In genomic region chr16:391885-392335, GRCh38 we compare ENCODE assay signal across 8 cellular contexts. TPM values are rescaled to one million over a fixed set of nuclear protein-coding genes. Genes with fewer than 3 reads are reported as not detected.
A peak's percentile ranks its signal among the peaks of the same experiment; 100 is the strongest.
DNase-seq lines count a peak whose midpoint lies in the region; ATAC-seq, FAIRE-seq and TF ChIP-seq lines count a peak whose summit lies in the region.

No MANE protein-coding gene starts in this region.

- H3K9me3 ChIP-seq in A549 (0 out of 3 replicates have a peak, but pooled peaks cover 2% of the 10 kb centered on the region), endothelial cell of umbilical vein (replicated peaks; ENCODE audit: control insufficient read depth, insufficient read depth, low read length) (no peaks in the 10 kb centered on the region), neural progenitor cell (ENCODE audit: low read depth) (no peaks in the 10 kb centered on the region), testis (no peaks in the 10 kb centered on the region)

- TF ChIP-seq POLR2A in A549 (IDR thresholded peaks at IDR 0.05; ENCODE audit: low read length) (no peak), endothelial cell of umbilical vein (IDR thresholded peaks at IDR 0.05; ENCODE audit: low read depth, low read length) (no peak), testis (IDR thresholded peaks at IDR 0.05) (no peak)

- DNase-seq in A549 (ENCODE audit: low read depth in 1 of 2, low spot score in 1 of 2) (peak; percentile 76 to 83), NOMO-1 (lab: John Stamatoyannopoulos, UW; ENCODE audit: unreplicated experiment in 2 of 2) (peak; percentile 43 to 45), endothelial cell of umbilical vein (ENCODE audit: low read depth, low spot score) (peak; percentile 65), neural progenitor cell (ENCODE audit: low spot score) (peak; percentile 75), testis (peak; percentile 74), NCI-H1105 (lab: John Stamatoyannopoulos, UW) (no peak)
- peak; percentile 74 to 85 (median 81) for DNase-seq in activated CD8-positive, alpha-beta memory T cell treated with anti-CD3 and anti-CD28 coated beads for 48 hours (ENCODE audit: low read depth in 2 of 3, low spot score in 2 of 3)

- H3K9me1 ChIP-seq in endothelial cell of umbilical vein (replicated peaks; ENCODE audit: control insufficient read depth, extremely low read depth, insufficient read depth, low read length), result no peaks in the 10 kb centered on the region

- H3K4me1 Mint-ChIP-seq in neural progenitor cell, result peaks cover 32% of the 10 kb centered on the region

- H3K27ac Mint-ChIP-seq in neural progenitor cell, result no peak overlapping the region

- H3K27ac ChIP-seq in A549 (no peak overlapping the region), endothelial cell of umbilical vein (ENCODE audit: insufficient read depth, low read depth, low read length) (no peak overlapping the region), neural progenitor cell (no peak overlapping the region), testis (no peak overlapping the region)

- intact Hi-C loops in endothelial cell of umbilical vein (cut with micrococcal nuclease), result loop anchor here (1.0 to 5.0 kb wide), 3 partner anchors 103 to 268 kb away; no protein-coding TSS in a partner anchor
- intact Hi-C loops in testis (cut with DNase I; ENCODE audit: low total_unique reads), result no loop called here

- dilution Hi-C loops in endothelial cell of umbilical vein (cut with MboI; ENCODE audit: extremely low pct_ligation_motif_present, low sequenced_read_pairs), result no loop called here

- peaks cover 25% of the 10 kb centered on the region for H3F3A ChIP-seq in neural progenitor cell (ENCODE audit: low read depth)

- H3K4me3 ChIP-seq in A549, result no peak overlapping the region
- H3K4me3 ChIP-seq in endothelial cell of umbilical vein (replicated peaks in 1 of 3; ENCODE audit: insufficient read depth in 1 of 3, low read depth in 1 of 3, low read length in 3 of 3), result no peak overlapping the region
- H3K4me3 ChIP-seq in neural progenitor cell, result no peak overlapping the region
- H3K4me3 ChIP-seq in testis, result no peak overlapping the region

- no peak overlapping the region for H2AFZ ChIP-seq in endothelial cell of umbilical vein (ENCODE audit: low read depth, low read length)
- H2AFZ ChIP-seq in neural progenitor cell (replicated peaks), result no peak overlapping the region

- BruUV-seq in endothelial cell of umbilical vein (replicated peaks; lab: Mats Ljungman, UMichigan), result no TSS peak

- peaks cover 8% of the 10 kb centered on the region; the same call in 1 of the 3 replicates for H3K4me1 ChIP-seq in A549
- peaks cover 3% of the 10 kb centered on the region for H3K4me1 ChIP-seq in endothelial cell of umbilical vein (ENCODE audit: control insufficient read depth, extremely low read depth, insufficient read depth, low read length)
- peaks cover 11% of the 10 kb centered on the region for H3K4me1 ChIP-seq in neural progenitor cell
- H3K4me1 ChIP-seq in testis, result peaks cover 31% of the 10 kb centered on the region

- H3K79me2 ChIP-seq in endothelial cell of umbilical vein (ENCODE audit: control insufficient read depth, insufficient read depth, low read length) (no peaks in the 10 kb centered on the region), neural progenitor cell (ENCODE audit: low read depth) (no peaks in the 10 kb centered on the region)

- H4K20me1 ChIP-seq in endothelial cell of umbilical vein (replicated peaks; ENCODE audit: control insufficient read depth, extremely low read depth, insufficient read depth, low read length) (no peaks in the 10 kb centered on the region), neural progenitor cell (ENCODE audit: low read depth) (no peaks in the 10 kb centered on the region)

- peaks cover 2% of the 10 kb centered on the region for H3K36me3 Mint-ChIP-seq in neural progenitor cell

- TF ChIP-seq EP300 in A549 (IDR thresholded peaks at IDR 0.05), result no peak

- TF ChIP-seq RAD21 in A549 (conservative IDR thresholded peaks at IDR 0.05 in 1 of 2, IDR thresholded peaks at IDR 0.05 in 1 of 2), result peak; percentile 69 to 90

- H3K27me3 ChIP-seq in endothelial cell of umbilical vein (ENCODE audit: control insufficient read depth in 2 of 2, insufficient read depth in 2 of 2, low read length in 2 of 2), result no peaks in the 10 kb centered on the region
- peaks cover 2% of the 10 kb centered on the region for H3K27me3 ChIP-seq in neural progenitor cell
- H3K27me3 ChIP-seq in testis, result no peaks in the 10 kb centered on the region

- H3K27me3 Mint-ChIP-seq in neural progenitor cell (ENCODE audit: insufficient read depth, low read depth), result peaks cover 17% of the 10 kb centered on the region

- ATAC-seq in A549, result peak; percentile 70 to 82
- peak; percentile 41 for ATAC-seq in GM18907 (IDR thresholded peaks at IDR 0.05; ENCODE audit: unreplicated experiment)

- WGBS in A549 (ENCODE audit: missing lambda C conversion rate), result 71% methylated on average over 7 of the region's 7 CpGs
- 82 to 86% methylated on average over 4 to 7 of the region's 7 CpGs for WGBS in testis, 2 donors

- POLR2A ChIA-PET in A549 (lab: Yijun Ruan, JAX), result no interaction called here
- POLR2A ChIA-PET in endothelial cell of umbilical vein (lab: Charles Lee), result no interaction called here

- peaks cover 3% of the 10 kb centered on the region for H3K9me3 Mint-ChIP-seq in neural progenitor cell

- H3K9ac ChIP-seq in endothelial cell of umbilical vein (replicated peaks; ENCODE audit: extremely low read depth, insufficient read depth, low read length) (no peak overlapping the region), neural progenitor cell (no peak overlapping the region)

- no peaks in the 10 kb centered on the region for H3K36me3 ChIP-seq in endothelial cell of umbilical vein (ENCODE audit: control insufficient read depth in 2 of 2, extremely low read depth in 1 of 2, insufficient read depth in 2 of 2, low read length in 2 of 2)
- no peaks in the 10 kb centered on the region for H3K36me3 ChIP-seq in neural progenitor cell
- H3K36me3 ChIP-seq in testis (ENCODE audit: low read depth, missing control alignments), result no peaks in the 10 kb centered on the region

- peak overlapping the region; percentile 36 for H3K4me3 Mint-ChIP-seq in neural progenitor cell

- FAIRE-seq in A549 (lab: Jason Lieb, UNC), result no peak
- peak; percentile 87 for FAIRE-seq in endothelial cell of umbilical vein (lab: Jason Lieb, UNC)

- CTCF ChIA-PET in A549 (lab: Yijun Ruan, JAX) (interaction anchor here (0.6 to 3.8 kb wide), 11 partner anchors 9 to 269 kb away, joined by 3 to 14 read pairs (median 3); partner anchors contain the start of genes DECR2, PGAP6 and RAB11FIP3), endothelial cell of umbilical vein (lab: Charles Lee) (interaction anchor here (0.7 to 2.0 kb wide), 10 partner anchors 8 to 295 kb away, joined by 3 to 26 read pairs (median 4); partner anchors contain the start of gene DECR2)

- no peak overlapping the region for H3K4me2 ChIP-seq in A549
- H3K4me2 ChIP-seq in endothelial cell of umbilical vein (ENCODE audit: insufficient read depth, low read length), result no peak overlapping the region
- H3K4me2 ChIP-seq in neural progenitor cell, result no peak overlapping the region

- peak; percentile 54 for TF ChIP-seq CTCF in A549 (IDR thresholded peaks at IDR 0.05)
- TF ChIP-seq CTCF in endothelial cell of umbilical vein (IDR thresholded peaks at IDR 0.05; ENCODE audit: extremely low read depth in 1 of 2, insufficient read depth in 1 of 2, low read depth in 1 of 2, low read length in 2 of 2), result peak; percentile 88 to 93
- peak; percentile 84 for TF ChIP-seq CTCF in neural progenitor cell (IDR thresholded peaks at IDR 0.05)
- TF ChIP-seq CTCF in testis (IDR thresholded peaks at IDR 0.05), result peak; percentile 33 to 67 (median 61)

RNA-seq across cellular contexts. Expression of gene NME4, which starts 5.1 kb away (rescaled TPM):
- polyA plus RNA-seq in A549 (2011; rRNA removed) (229 and 239 TPM in 2 replicates), A549 (2017; fragmentation: RNase III; extraction: RNeasy Plus Mini Kit Qiagen cat#74134 plus additional on column Dnase treatment) (301 to 349 TPM (median 339 TPM) in 3 replicates), endothelial cell of umbilical vein (264 and 412 TPM in 2 replicates), testis (ENCODE audit: insufficient read depth, low read depth, low replicate concordance) (79.2 TPM)
- 926 and 1,068 TPM in 2 replicates for polyA plus RNA-seq in A549 (2012; cell fraction: cytosol; rRNA removed)
- polyA plus RNA-seq in A549 (2012; cell fraction: nucleus; rRNA removed), result 529 and 596 TPM in 2 replicates
- polyA minus RNA-seq in A549 (2011; rRNA and poly(A)+ RNA removed), result 134 and 168 TPM in 2 replicates
- total RNA-seq in endothelial cell of umbilical vein (166 and 170 TPM in 2 replicates), neural progenitor cell (ENCODE audit: low replicate concordance) (93.3 and 236 TPM in 2 replicates), testis (100 to 1,000 TPM in 1 of 2 donors, 10 to 100 TPM in 1; 87.5 to 107 TPM)
- polyA plus RNA-seq in endothelial cell of umbilical vein (2011; cell fraction: cytosol; rRNA removed), result 190 and 214 TPM in 2 replicates
- 111 and 145 TPM in 2 replicates for polyA plus RNA-seq in endothelial cell of umbilical vein (2011; cell fraction: nucleus; rRNA removed)
- 180 and 258 TPM in 2 replicates for polyA plus RNA-seq in endothelial cell of umbilical vein (2012)
- 70.2 and 79.0 TPM in 2 replicates for polyA minus RNA-seq in endothelial cell of umbilical vein
- 15.6 TPM for polyA minus RNA-seq in endothelial cell of umbilical vein (2011; cell fraction: cytosol; rRNA and poly(A)+ RNA removed)
- polyA minus RNA-seq in endothelial cell of umbilical vein (2011; cell fraction: nucleus; rRNA and poly(A)+ RNA removed), result 21.5 and 33.0 TPM in 2 replicates

RNA-seq across cellular contexts. Expression of gene DECR2, which starts 9.8 kb away (rescaled TPM):
- polyA plus RNA-seq in A549 (2011; rRNA removed) (15.5 and 17.9 TPM in 2 replicates), A549 (2017; fragmentation: RNase III; extraction: RNeasy Plus Mini Kit Qiagen cat#74134 plus additional on column Dnase treatment) (31.0 to 38.0 TPM (median 34.2 TPM) in 3 replicates), endothelial cell of umbilical vein (46.5 and 61.7 TPM in 2 replicates), testis (ENCODE audit: insufficient read depth, low read depth, low replicate concordance) (33.2 TPM)
- 40.9 and 56.0 TPM in 2 replicates for polyA plus RNA-seq in A549 (2012; cell fraction: cytosol; rRNA removed)
- polyA plus RNA-seq in A549 (2012; cell fraction: nucleus; rRNA removed), result 154 and 183 TPM in 2 replicates
- polyA minus RNA-seq in A549 (2011; rRNA and poly(A)+ RNA removed), result 12.0 and 14.1 TPM in 2 replicates
- total RNA-seq in endothelial cell of umbilical vein (23.1 and 28.3 TPM in 2 replicates), neural progenitor cell (ENCODE audit: low replicate concordance) (7.1 and 24.3 TPM in 2 replicates), testis (10 to 100 TPM; 52.2 to 56.1 TPM)
- 19.8 and 30.3 TPM in 2 replicates for polyA plus RNA-seq in endothelial cell of umbilical vein (2011; cell fraction: cytosol; rRNA removed)
- polyA plus RNA-seq in endothelial cell of umbilical vein (2011; cell fraction: nucleus; rRNA removed), result 82.4 and 87.1 TPM in 2 replicates
- polyA plus RNA-seq in endothelial cell of umbilical vein (2012), result 16.7 and 26.2 TPM in 2 replicates
- polyA minus RNA-seq in endothelial cell of umbilical vein, result 13.3 and 20.1 TPM in 2 replicates
- polyA minus RNA-seq in endothelial cell of umbilical vein (2011; cell fraction: cytosol; rRNA and poly(A)+ RNA removed), result 17.4 TPM
- 12.1 and 15.1 TPM in 2 replicates for polyA minus RNA-seq in endothelial cell of umbilical vein (2011; cell fraction: nucleus; rRNA and poly(A)+ RNA removed)

RNA-seq across cellular contexts. Expression of gene PGAP6, which starts 10.1 kb away (rescaled TPM):
- polyA plus RNA-seq in A549 (2011; rRNA removed), result 25.9 and 36.0 TPM in 2 replicates
- polyA plus RNA-seq in A549 (2012; cell fraction: cytosol; rRNA removed), result 62.1 and 83.7 TPM in 2 replicates
- 177 and 238 TPM in 2 replicates for polyA plus RNA-seq in A549 (2012; cell fraction: nucleus; rRNA removed)
- 32.3 to 38.1 TPM (median 36.2 TPM) in 3 replicates for polyA plus RNA-seq in A549 (2017; fragmentation: RNase III; extraction: RNeasy Plus Mini Kit Qiagen cat#74134 plus additional on column Dnase treatment)
- 50.0 and 58.6 TPM in 2 replicates for polyA minus RNA-seq in A549 (2011; rRNA and poly(A)+ RNA removed)
- total RNA-seq in endothelial cell of umbilical vein, result 88.1 and 89.8 TPM in 2 replicates
- 365 and 484 TPM in 2 replicates for polyA plus RNA-seq in endothelial cell of umbilical vein
- polyA plus RNA-seq in endothelial cell of umbilical vein (2011; cell fraction: cytosol; rRNA removed), result 169 and 201 TPM in 2 replicates
- 127 and 155 TPM in 2 replicates for polyA plus RNA-seq in endothelial cell of umbilical vein (2011; cell fraction: nucleus; rRNA removed)
- polyA plus RNA-seq in endothelial cell of umbilical vein (2012), result 90.7 and 148 TPM in 2 replicates
- 166 and 233 TPM in 2 replicates for polyA minus RNA-seq in endothelial cell of umbilical vein
- polyA minus RNA-seq in endothelial cell of umbilical vein (2011; cell fraction: cytosol; rRNA and poly(A)+ RNA removed), result 27.0 TPM
- polyA minus RNA-seq in endothelial cell of umbilical vein (2011; cell fraction: nucleus; rRNA and poly(A)+ RNA removed), result 51.9 and 54.7 TPM in 2 replicates
- total RNA-seq in neural progenitor cell (ENCODE audit: low replicate concordance), result 16.7 and 49.5 TPM in 2 replicates
- 100 to 1,000 TPM; 261 to 265 TPM for total RNA-seq in testis
- 121 TPM for polyA plus RNA-seq in testis (ENCODE audit: insufficient read depth, low read depth, low replicate concordance)

RNA-seq across cellular contexts. Expression of gene MRPL28, which starts 21.6 kb away (rescaled TPM):
- polyA plus RNA-seq in A549 (2011; rRNA removed), result 115 and 130 TPM in 2 replicates
- polyA plus RNA-seq in A549 (2012; cell fraction: cytosol; rRNA removed), result 235 and 249 TPM in 2 replicates
- 164 and 216 TPM in 2 replicates for polyA plus RNA-seq in A549 (2012; cell fraction: nucleus; rRNA removed)
- polyA plus RNA-seq in A549 (2017; fragmentation: RNase III; extraction: RNeasy Plus Mini Kit Qiagen cat#74134 plus additional on column Dnase treatment), result 139 to 144 TPM (median 139 TPM) in 3 replicates
- 56.3 and 61.4 TPM in 2 replicates for polyA minus RNA-seq in A549 (2011; rRNA and poly(A)+ RNA removed)
- total RNA-seq in endothelial cell of umbilical vein, result 86.3 and 104 TPM in 2 replicates
- 180 and 198 TPM in 2 replicates for polyA plus RNA-seq in endothelial cell of umbilical vein
- polyA plus RNA-seq in endothelial cell of umbilical vein (2011; cell fraction: cytosol; rRNA removed), result 158 and 211 TPM in 2 replicates
- 82.8 and 92.3 TPM in 2 replicates for polyA plus RNA-seq in endothelial cell of umbilical vein (2011; cell fraction: nucleus; rRNA removed)
- polyA plus RNA-seq in endothelial cell of umbilical vein (2012), result 88.7 and 102 TPM in 2 replicates
- polyA minus RNA-seq in endothelial cell of umbilical vein, result 57.6 and 61.2 TPM in 2 replicates
- 48.4 TPM for polyA minus RNA-seq in endothelial cell of umbilical vein (2011; cell fraction: cytosol; rRNA and poly(A)+ RNA removed)
- polyA minus RNA-seq in endothelial cell of umbilical vein (2011; cell fraction: nucleus; rRNA and poly(A)+ RNA removed), result 10.6 and 16.3 TPM in 2 replicates
- 82.2 and 138 TPM in 2 replicates for total RNA-seq in neural progenitor cell (ENCODE audit: low replicate concordance)
- 100 to 1,000 TPM; 108 to 119 TPM for total RNA-seq in testis
- polyA plus RNA-seq in testis (ENCODE audit: insufficient read depth, low read depth, low replicate concordance), result 161 TPM

RNA-seq across cellular contexts. Expression of gene RAB11FIP3, which starts 33.5 kb away (rescaled TPM):
- polyA plus RNA-seq in A549 (2011; rRNA removed), result 6.7 and 9.7 TPM in 2 replicates
- polyA plus RNA-seq in A549 (2012; cell fraction: cytosol; rRNA removed), result 17.3 and 21.6 TPM in 2 replicates
- 51.0 and 56.1 TPM in 2 replicates for polyA plus RNA-seq in A549 (2012; cell fraction: nucleus; rRNA removed)
- 18.0 to 19.1 TPM (median 18.4 TPM) in 3 replicates for polyA plus RNA-seq in A549 (2017; fragmentation: RNase III; extraction: RNeasy Plus Mini Kit Qiagen cat#74134 plus additional on column Dnase treatment)
- 6.0 and 7.3 TPM in 2 replicates for polyA minus RNA-seq in A549 (2011; rRNA and poly(A)+ RNA removed)
- 64.9 and 75.9 TPM in 2 replicates for total RNA-seq in endothelial cell of umbilical vein
- 19.3 and 20.5 TPM in 2 replicates for polyA plus RNA-seq in endothelial cell of umbilical vein
- polyA plus RNA-seq in endothelial cell of umbilical vein (2011; cell fraction: cytosol; rRNA removed), result 21.7 and 25.3 TPM in 2 replicates
- 61.5 and 72.6 TPM in 2 replicates for polyA plus RNA-seq in endothelial cell of umbilical vein (2011; cell fraction: nucleus; rRNA removed)
- 36.9 and 44.4 TPM in 2 replicates for polyA plus RNA-seq in endothelial cell of umbilical vein (2012)
- 28.4 and 37.7 TPM in 2 replicates for polyA minus RNA-seq in endothelial cell of umbilical vein
- 6.7 TPM for polyA minus RNA-seq in endothelial cell of umbilical vein (2011; cell fraction: cytosol; rRNA and poly(A)+ RNA removed)
- polyA minus RNA-seq in endothelial cell of umbilical vein (2011; cell fraction: nucleus; rRNA and poly(A)+ RNA removed), result 30.2 and 32.3 TPM in 2 replicates
- 15.5 and 45.2 TPM in 2 replicates for total RNA-seq in neural progenitor cell (ENCODE audit: low replicate concordance)
- 100 to 1,000 TPM; 166 to 186 TPM for total RNA-seq in testis
- 61.7 TPM for polyA plus RNA-seq in testis (ENCODE audit: insufficient read depth, low read depth, low replicate concordance)
